ENCODE assay signal across 9 cellular contexts in the genomic region with DNA sequence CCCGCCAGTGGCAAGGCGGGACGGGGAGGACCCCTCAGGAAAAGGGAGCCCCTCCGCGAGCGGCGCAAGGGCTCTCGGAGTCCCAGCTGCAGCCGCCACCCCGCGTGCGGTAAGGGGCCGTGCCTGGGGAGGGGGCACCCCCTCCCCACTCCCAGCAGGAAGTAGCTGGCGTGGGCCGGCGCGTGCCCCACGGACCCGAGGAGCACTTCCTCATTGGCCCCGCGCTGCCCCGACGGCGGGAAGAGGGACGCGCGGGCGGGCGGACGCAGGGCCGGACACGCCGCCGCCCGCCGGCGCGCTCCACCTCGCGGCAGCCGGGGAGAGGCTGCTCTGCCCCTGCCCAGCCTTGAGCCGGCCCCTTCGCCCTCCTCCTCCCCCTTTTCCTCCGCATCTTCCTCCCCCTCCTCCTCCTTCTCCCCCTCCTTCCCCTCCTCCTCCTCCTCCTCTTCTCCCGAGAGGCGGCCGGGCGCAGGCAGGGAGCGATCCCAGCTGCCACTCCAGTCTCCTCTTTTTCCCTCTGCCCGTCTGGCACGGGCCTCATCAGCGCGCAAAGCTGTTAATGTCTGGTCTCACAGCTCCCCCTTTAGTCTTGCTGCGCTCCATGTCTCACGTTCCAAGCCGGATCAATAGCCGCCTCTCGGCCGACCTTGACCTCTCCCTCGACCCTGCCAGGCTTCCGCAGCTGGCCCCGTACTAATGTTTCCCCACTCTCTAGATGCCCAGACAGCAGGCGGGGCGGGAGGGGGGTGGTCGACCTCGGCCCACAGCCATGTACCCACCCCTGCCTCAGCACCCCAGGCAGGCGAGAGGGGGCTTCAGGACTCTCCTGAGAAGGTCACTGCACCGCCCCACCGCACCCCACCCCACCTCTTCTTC. TPM values are rescaled to one million over a fixed set of nuclear protein-coding genes. Genes with fewer than 3 reads are reported as not detected.
DNase-seq lines count a peak whose midpoint lies in the region; ATAC-seq, FAIRE-seq and TF ChIP-seq lines count a peak whose summit lies in the region.
"Had no signal": no experiment of that assay in that cellular context is flagged by ENCODE, and none has a peak within 500 bp of the region (broad histone marks: within the 10 kb centered on the region; RNA-seq: fewer than 3 reads in every experiment).

No MANE protein-coding gene starts in this region.

- peaks cover 32% of the 10 kb centered on the region for H3K27me3 ChIP-seq in RWPE2 (ENCODE audit: insufficient read depth, poor library complexity, severe bottlenecking)

- peak; percentile 69 for ATAC-seq in RWPE2 (ENCODE audit: low read depth)
- no peak for ATAC-seq in GM19328 (IDR thresholded peaks at IDR 0.05; ENCODE audit: unreplicated experiment)

- H3K4me3 ChIP-seq in GM08714 (ENCODE audit: low read length) (peak overlapping the region; percentile 33; the same call in 1 of the 2 replicates), RWPE2 (ENCODE audit: severe bottlenecking) (peak overlapping the region; percentile 34), astrocyte of the cerebellum (ENCODE audit: low read depth, low read length) (peak overlapping the region; percentile 42)

- TF ChIP-seq CTCF in RWPE2 (IDR thresholded peaks at IDR 0.05; ENCODE audit: poor library complexity, severe bottlenecking): peak; percentile 75
- peak; percentile 46 for TF ChIP-seq CTCF in astrocyte of the cerebellum (IDR thresholded peaks at IDR 0.05; ENCODE audit: low read depth, low read length, missing control alignments)

- no peaks in the 10 kb centered on the region for H3K9me3 ChIP-seq in RWPE2 (ENCODE audit: severe bottlenecking)

- no peak for FAIRE-seq in RCC 7860 (lab: Jason Lieb, UNC)
- FAIRE-seq: colon had no signal

- peaks cover 8% of the 10 kb centered on the region for H3K4me1 ChIP-seq in RWPE2 (ENCODE audit: insufficient read depth, poor library complexity, severe bottlenecking)

- DNase-seq in LHCN-M2 (ENCODE audit: low read depth) (peak; percentile 34), RWPE2 (ENCODE audit: low spot score) (peak; percentile 92), astrocyte of the cerebellum (ENCODE audit: low read depth) (peak; percentile 57), hippocampal formation (lab: John Stamatoyannopoulos, UW) (peak; percentile 31 to 35), pulmonary artery endothelial cell (ENCODE audit: low read depth, low spot score) (peak; percentile 19), RCC 7860 (ENCODE audit: low spot score) (no peak)

- H3K27ac ChIP-seq in RWPE2 (ENCODE audit: poor library complexity, severe bottlenecking): no peak overlapping the region

- in situ Hi-C loops in astrocyte of the cerebellum (cut with HindIII; ENCODE audit: low sequenced_read_pairs): no loop called here

- no peaks in the 10 kb centered on the region for H3K36me3 ChIP-seq in RWPE2 (ENCODE audit: low read depth)

RNA-seq across cellular contexts. Expression of a gene that starts 2.6 kb away (rescaled TPM):
- total RNA-seq in LHCN-M2 (2014; rRNA removed) (not detected in 2 replicates), pulmonary artery endothelial cell (0.07 and 0.14 TPM in 2 replicates)
- polyA plus RNA-seq in LHCN-M2 (2012): 0.01 TPM
